1 cellular context compared by ENCODE assay signal in genomic region chr6:108209738-108210137, GRCh38.
TF ChIP-seq lines count a peak whose summit lies in the region.

No MANE protein-coding gene starts in this region.

TF ChIP-seq in GM23338, 12 proteins besides CTCF, POLR2A, EP300 and RAD21 (continued from another document):
- TF ChIP-seq REST (IDR thresholded peaks at IDR 0.05; ENCODE audit: unreplicated experiment) (no peak), POLR2AphosphoS5 (IDR thresholded peaks at IDR 0.05; ENCODE audit: low read depth) (no peak), ZNF114 (CRISPR knock-in tag; IDR thresholded peaks at IDR 0.05) (no peak), EZH2phosphoT487 (IDR thresholded peaks at IDR 0.05; ENCODE audit: unreplicated experiment) (no peak), CREB1 (CRISPR knock-in tag; IDR thresholded peaks at IDR 0.05; ENCODE audit: low read depth) (no peak), NANOG (IDR thresholded peaks at IDR 0.05; ENCODE audit: borderline replicate concordance) (no peak), ZNF331 (CRISPR knock-in tag; IDR thresholded peaks at IDR 0.05; ENCODE audit: low read depth) (no peak)
- TF ChIP-seq, protein P1, sequence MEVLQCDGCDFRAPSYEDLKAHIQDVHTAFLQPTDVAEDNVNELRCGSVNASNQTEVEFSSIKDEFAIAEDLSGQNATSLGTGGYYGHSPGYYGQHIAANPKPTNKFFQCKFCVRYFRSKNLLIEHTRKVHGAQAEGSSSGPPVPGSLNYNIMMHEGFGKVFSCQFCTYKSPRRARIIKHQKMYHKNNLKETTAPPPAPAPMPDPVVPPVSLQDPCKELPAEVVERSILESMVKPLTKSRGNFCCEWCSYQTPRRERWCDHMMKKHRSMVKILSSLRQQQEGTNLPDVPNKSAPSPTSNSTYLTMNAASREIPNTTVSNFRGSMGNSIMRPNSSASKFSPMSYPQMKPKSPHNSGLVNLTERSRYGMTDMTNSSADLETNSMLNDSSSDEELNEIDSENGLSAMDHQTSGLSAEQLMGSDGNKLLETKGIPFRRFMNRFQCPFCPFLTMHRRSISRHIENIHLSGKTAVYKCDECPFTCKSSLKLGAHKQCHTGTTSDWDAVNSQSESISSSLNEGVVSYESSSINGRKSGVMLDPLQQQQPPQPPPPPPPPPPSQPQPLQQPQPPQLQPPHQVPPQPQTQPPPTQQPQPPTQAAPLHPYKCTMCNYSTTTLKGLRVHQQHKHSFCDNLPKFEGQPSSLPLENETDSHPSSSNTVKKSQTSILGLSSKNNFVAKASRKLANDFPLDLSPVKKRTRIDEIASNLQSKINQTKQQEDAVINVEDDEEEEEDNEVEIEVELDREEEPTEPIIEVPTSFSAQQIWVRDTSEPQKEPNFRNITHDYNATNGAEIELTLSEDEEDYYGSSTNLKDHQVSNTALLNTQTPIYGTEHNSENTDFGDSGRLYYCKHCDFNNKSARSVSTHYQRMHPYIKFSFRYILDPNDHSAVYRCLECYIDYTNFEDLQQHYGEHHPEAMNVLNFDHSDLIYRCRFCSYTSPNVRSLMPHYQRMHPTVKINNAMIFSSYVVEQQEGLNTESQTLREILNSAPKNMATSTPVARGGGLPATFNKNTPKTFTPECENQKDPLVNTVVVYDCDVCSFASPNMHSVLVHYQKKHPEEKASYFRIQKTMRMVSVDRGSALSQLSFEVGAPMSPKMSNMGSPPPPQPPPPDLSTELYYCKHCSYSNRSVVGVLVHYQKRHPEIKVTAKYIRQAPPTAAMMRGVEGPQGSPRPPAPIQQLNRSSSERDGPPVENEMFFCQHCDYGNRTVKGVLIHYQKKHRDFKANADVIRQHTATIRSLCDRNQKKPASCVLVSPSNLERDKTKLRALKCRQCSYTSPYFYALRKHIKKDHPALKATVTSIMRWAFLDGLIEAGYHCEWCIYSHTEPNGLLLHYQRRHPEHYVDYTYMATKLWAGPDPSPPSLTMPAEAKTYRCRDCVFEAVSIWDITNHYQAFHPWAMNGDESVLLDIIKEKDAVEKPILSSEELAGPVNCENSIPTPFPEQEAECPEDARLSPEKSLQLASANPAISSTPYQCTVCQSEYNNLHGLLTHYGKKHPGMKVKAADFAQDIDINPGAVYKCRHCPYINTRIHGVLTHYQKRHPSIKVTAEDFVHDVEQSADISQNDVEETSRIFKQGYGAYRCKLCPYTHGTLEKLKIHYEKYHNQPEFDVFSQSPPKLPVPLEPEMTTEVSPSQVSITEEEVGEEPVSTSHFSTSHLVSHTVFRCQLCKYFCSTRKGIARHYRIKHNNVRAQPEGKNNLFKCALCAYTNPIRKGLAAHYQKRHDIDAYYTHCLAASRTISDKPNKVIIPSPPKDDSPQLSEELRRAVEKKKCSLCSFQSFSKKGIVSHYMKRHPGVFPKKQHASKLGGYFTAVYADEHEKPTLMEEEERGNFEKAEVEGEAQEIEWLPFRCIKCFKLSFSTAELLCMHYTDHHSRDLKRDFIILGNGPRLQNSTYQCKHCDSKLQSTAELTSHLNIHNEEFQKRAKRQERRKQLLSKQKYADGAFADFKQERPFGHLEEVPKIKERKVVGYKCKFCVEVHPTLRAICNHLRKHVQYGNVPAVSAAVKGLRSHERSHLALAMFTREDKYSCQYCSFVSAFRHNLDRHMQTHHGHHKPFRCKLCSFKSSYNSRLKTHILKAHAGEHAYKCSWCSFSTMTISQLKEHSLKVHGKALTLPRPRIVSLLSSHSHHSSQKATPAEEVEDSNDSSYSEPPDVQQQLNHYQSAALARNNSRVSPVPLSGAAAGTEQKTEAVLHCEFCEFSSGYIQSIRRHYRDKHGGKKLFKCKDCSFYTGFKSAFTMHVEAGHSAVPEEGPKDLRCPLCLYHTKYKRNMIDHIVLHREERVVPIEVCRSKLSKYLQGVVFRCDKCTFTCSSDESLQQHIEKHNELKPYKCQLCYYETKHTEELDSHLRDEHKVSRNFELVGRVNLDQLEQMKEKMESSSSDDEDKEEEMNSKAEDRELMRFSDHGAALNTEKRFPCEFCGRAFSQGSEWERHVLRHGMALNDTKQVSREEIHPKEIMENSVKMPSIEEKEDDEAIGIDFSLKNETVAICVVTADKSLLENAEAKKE (CRISPR knock-in tag; IDR thresholded peaks at IDR 0.05) = no peak
TF ChIP-seq in GM23338: peak in this region for 0.
